19 cellular contexts compared by ENCODE assay signal in the genomic region with DNA sequence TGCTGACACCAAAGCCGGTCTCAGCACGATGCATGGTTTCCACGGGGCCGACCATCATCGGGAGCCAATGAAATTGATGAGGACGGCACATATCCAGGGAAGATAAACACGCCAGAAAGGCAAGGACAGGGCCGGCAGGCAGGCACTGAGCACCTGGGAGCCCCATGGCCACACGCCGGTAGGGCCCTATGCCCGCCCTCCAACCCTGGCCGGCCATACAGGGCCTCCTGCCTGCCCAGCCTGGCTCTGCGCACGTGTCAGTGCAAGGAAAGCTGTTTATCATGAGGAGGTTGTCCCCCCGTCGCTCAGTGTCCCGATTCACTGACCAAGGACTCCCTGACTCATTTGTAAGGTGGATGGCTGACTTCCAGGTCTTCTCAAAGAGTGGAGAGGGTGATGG.
DNase-seq lines count a peak whose midpoint lies in the region; ATAC-seq lines count a peak whose summit lies in the region.
"Had no signal": no experiment of that assay in that cellular context is flagged by ENCODE, and none has a peak within 500 bp of the region (broad histone marks: within the 10 kb centered on the region; RNA-seq: fewer than 3 reads in every experiment).

No MANE protein-coding gene starts in this region.

- no peaks in the 10 kb centered on the region for H3K27me3 ChIP-seq in right cardiac atrium (ENCODE audit: control insufficient read depth, insufficient read depth)
- H3K27me3 ChIP-seq: BLaER1 had no signal

- DNase-seq in Right ventricle myocardium inferior (ENCODE audit: missing footprints) (peak; percentile 43), right cardiac atrium (no peak), left ventricle myocardium superior (peak; percentile 15), cardiac septum (ENCODE audit: low spot score) (no peak), posterior vena cava (ENCODE audit: low spot score) (peak; percentile 71), KG1 (lab: John Stamatoyannopoulos, UW) (no peak)
- DNase-seq: Caco-2; CD4-positive, CD25-positive, alpha-beta regulatory T cell; CD8-positive, alpha-beta T cell; DMS 273 treated with DMSO at 0.1 percent for 48 hours; EL; GDM1; H9 had no signal

- ATAC-seq in Right ventricle myocardium inferior (no peak), right cardiac atrium (no peak), left ventricle myocardium superior (no peak)
- ATAC-seq: CD8-positive, alpha-beta T cell; GM12878; GM23338; HCT116 had no signal

- no peaks in the 10 kb centered on the region for H3K4me1 ChIP-seq in right cardiac atrium (ENCODE audit: control insufficient read depth, insufficient read depth, low read length)

- no peak overlapping the region for H3K4me3 ChIP-seq in right cardiac atrium (ENCODE audit: low read length)
- H3K4me3 ChIP-seq: BLaER1, GM12878, GM23338 had no signal

- no peaks in the 10 kb centered on the region for H3K9me3 ChIP-seq in right cardiac atrium (ENCODE audit: control insufficient read depth, low read length)
- H3K9me3 ChIP-seq: Caco-2 had no signal

- WGBS in right cardiac atrium, result 89% methylated on average over 17 of the region's 17 CpGs

- H3K27ac ChIP-seq in right cardiac atrium (ENCODE audit: low read length), result no peak overlapping the region
- H3K27ac ChIP-seq: 22Rv1, BLaER1, C4-2B had no signal

- intact Hi-C loops in Right ventricle myocardium inferior (cut with DNase I) (no loop called here), right cardiac atrium (cut with DNase I) (no loop called here), left ventricle myocardium superior (cut with micrococcal nuclease) (no loop called here), cardiac septum (cut with DNase I) (no loop called here), posterior vena cava (cut with DNase I) (no loop called here)

Comparison
In these comparisons a context has a peak if more than half of its experiments do, and no peak if none do; other contexts are left out.
1. DNase-seq: peak in Right ventricle myocardium inferior (single experiment), left ventricle myocardium superior (single experiment) and posterior vena cava (single experiment); none in right cardiac atrium (0 of 3), cardiac septum (single experiment) and KG1 (single experiment).